Comparison of ENCODE assay signal across 15 cellular contexts in genomic region chr16:85969159-85969558, GRCh38.
A peak's percentile ranks its signal among the peaks of the same experiment; 100 is the strongest.
DNase-seq lines count a peak whose midpoint lies in the region; ATAC-seq and TF ChIP-seq lines count a peak whose summit lies in the region.
"Had no signal": no experiment of that assay in that cellular context is flagged by ENCODE, and none has a peak within 500 bp of the region (broad histone marks: within the 10 kb centered on the region; RNA-seq: fewer than 3 reads in every experiment).

No MANE protein-coding gene starts in this region.

- dilution Hi-C loops in IMR-90 (cut with HindIII; ENCODE audit: low sequenced_read_pairs, unreplicated experiment): no loop called here

- H3K18ac ChIP-seq in IMR-90 (ENCODE audit: low read depth, low read length): no peak overlapping the region

- BruUV-seq in IMR-90 (replicated peaks; lab: Mats Ljungman, UMichigan): no TSS peak

- peaks cover 2% of the 10 kb centered on the region for H3K36me3 Mint-ChIP-seq in activated CD4-positive, alpha-beta T cell treated with anti-CD3 and anti-CD28 coated beads, Interleukin-2, amount 10 ng/mL, durations not matched to agents 24 days and 14 days (ENCODE audit: low read depth)
- no peaks in the 10 kb centered on the region for H3K36me3 Mint-ChIP-seq in activated CD4-positive, alpha-beta T cell treated with anti-CD3 and anti-CD28 coated beads, Interleukin-2, amount 10 ng/mL, durations not matched to agents 7 days and 5 days (ENCODE audit: low read depth)
- H3K36me3 Mint-ChIP-seq in stimulated activated memory B cell treated with anti-CD40 and anti-IgM and Interleukin-4, amounts not matched to agents 10 μg/mL and 1 μg/mL and 100 μg/mL, for 72 hours: no peaks in the 10 kb centered on the region

- TF ChIP-seq POLR2A in IMR-90 (IDR thresholded peaks at IDR 0.05; ENCODE audit: low read depth, low read length): no peak

- H2AFZ ChIP-seq in IMR-90 (replicated peaks; ENCODE audit: low read length, poor library complexity): no peak overlapping the region

- no peak overlapping the region for H2BK120ac ChIP-seq in IMR-90 (ENCODE audit: low read depth, low read length)

- H3K27me3 Mint-ChIP-seq in activated CD4-positive, alpha-beta T cell treated with anti-CD3 and anti-CD28 coated beads, Interleukin-2, amount 10 ng/mL, durations not matched to agents 24 days and 14 days: no peaks in the 10 kb centered on the region
- no peaks in the 10 kb centered on the region for H3K27me3 Mint-ChIP-seq in activated CD4-positive, alpha-beta T cell treated with anti-CD3 and anti-CD28 coated beads, Interleukin-2, amount 10 ng/mL, durations not matched to agents 7 days and 5 days
- no peaks in the 10 kb centered on the region for H3K27me3 Mint-ChIP-seq in stimulated activated memory B cell treated with anti-CD40 and anti-IgM and Interleukin-4, amounts not matched to agents 10 μg/mL and 1 μg/mL and 100 μg/mL, for 72 hours

- no peak overlapping the region for H3K4ac ChIP-seq in IMR-90 (ENCODE audit: low read depth, low read length)

- no peak overlapping the region for H4K91ac ChIP-seq in IMR-90 (ENCODE audit: insufficient read depth, low read depth, low read length)

- H3K9me1 ChIP-seq in IMR-90 (ENCODE audit: insufficient read depth, low read length): 0 out of 2 replicates have a peak, but pooled peaks cover 2% of the 10 kb centered on the region

- TF ChIP-seq CTCF in IMR-90 (conservative IDR thresholded peaks at IDR 0.05; ENCODE audit: low read depth, low read length): no peak
- no peak for TF ChIP-seq CTCF in fibroblast of mammary gland (conservative IDR thresholded peaks at IDR 0.05; ENCODE audit: control insufficient read depth, insufficient read depth, low read depth, low read length)

- H3K4me1 Mint-ChIP-seq in activated CD4-positive, alpha-beta T cell treated with anti-CD3 and anti-CD28 coated beads, Interleukin-2, amount 10 ng/mL, durations not matched to agents 24 days and 14 days: peaks cover 25% of the 10 kb centered on the region
- peaks cover 7% of the 10 kb centered on the region for H3K4me1 Mint-ChIP-seq in activated CD4-positive, alpha-beta T cell treated with anti-CD3 and anti-CD28 coated beads, Interleukin-2, amount 10 ng/mL, durations not matched to agents 7 days and 5 days
- H3K4me1 Mint-ChIP-seq in stimulated activated memory B cell treated with anti-CD40 and anti-IgM and Interleukin-4, amounts not matched to agents 10 μg/mL and 1 μg/mL and 100 μg/mL, for 72 hours: peaks cover 65% of the 10 kb centered on the region

- intact Hi-C loops in activated CD4-positive, alpha-beta T cell treated with anti-CD3 and anti-CD28 coated beads, Interleukin-2, amount 10 ng/mL, durations not matched to agents 24 days and 14 days (cut with micrococcal nuclease): loop anchor here (1.0 kb wide), 2 partner anchors 19 to 33 kb away; no protein-coding TSS in a partner anchor
- intact Hi-C loops in IMR-90 (cut with micrococcal nuclease): no loop called here

- no peak overlapping the region for H3K4me3 ChIP-seq in IMR-90 (ENCODE audit: insufficient read depth, low read depth, low read length)
- no peak overlapping the region for H3K4me3 ChIP-seq in fibroblast of mammary gland (ENCODE audit: control insufficient read depth, low read depth, low read length)
- H3K4me3 ChIP-seq: heart left ventricle, lung, prostate gland, suprapubic skin had no signal

- H3K56ac ChIP-seq in IMR-90 (ENCODE audit: extremely low read depth, insufficient read depth, low read length): no peak overlapping the region

- peaks cover 4% of the 10 kb centered on the region for H3K9me3 Mint-ChIP-seq in activated CD4-positive, alpha-beta T cell treated with anti-CD3 and anti-CD28 coated beads, Interleukin-2, amount 10 ng/mL, durations not matched to agents 24 days and 14 days
- peaks cover 10% of the 10 kb centered on the region for H3K9me3 Mint-ChIP-seq in activated CD4-positive, alpha-beta T cell treated with anti-CD3 and anti-CD28 coated beads, Interleukin-2, amount 10 ng/mL, durations not matched to agents 7 days and 5 days
- H3K9me3 Mint-ChIP-seq in stimulated activated memory B cell treated with anti-CD40 and anti-IgM and Interleukin-4, amounts not matched to agents 10 μg/mL and 1 μg/mL and 100 μg/mL, for 72 hours: peaks cover 2% of the 10 kb centered on the region

- no peak overlapping the region for H3K23ac ChIP-seq in IMR-90 (ENCODE audit: low read depth, low read length)

- H3K27me3 ChIP-seq in IMR-90 (ENCODE audit: control insufficient read depth, insufficient read depth, low read length): peaks cover 39% of the 10 kb centered on the region

- H2AK9ac ChIP-seq in IMR-90 (replicated peaks; ENCODE audit: low read depth, low read length, poor library complexity): no peak overlapping the region

- H3K27ac ChIP-seq in IMR-90 (ENCODE audit: insufficient read depth, low read length): no peak overlapping the region
- H3K27ac ChIP-seq: heart left ventricle, prostate gland, suprapubic skin had no signal

- no peak overlapping the region for H3K9ac ChIP-seq in IMR-90 (ENCODE audit: low read depth, low read length)

- no peaks in the 10 kb centered on the region for H3K79me1 ChIP-seq in IMR-90 (ENCODE audit: low read depth in 1 of 2, low read length in 2 of 2)

- WGBS in IMR-90 (ENCODE audit: extremely low coverage in 2 of 2, insufficient read length in 1 of 2), 2 experiments: 0% methylated on average over 1 of the region's 2 CpGs; no CpG with 5 or more reads in 1 of the 2 experiments

- peak overlapping the region; percentile 73 for H3K27ac Mint-ChIP-seq in activated CD4-positive, alpha-beta T cell treated with anti-CD3 and anti-CD28 coated beads, Interleukin-2, amount 10 ng/mL, durations not matched to agents 24 days and 14 days
- no peak overlapping the region for H3K27ac Mint-ChIP-seq in activated CD4-positive, alpha-beta T cell treated with anti-CD3 and anti-CD28 coated beads, Interleukin-2, amount 10 ng/mL, durations not matched to agents 7 days and 5 days
- H3K27ac Mint-ChIP-seq in stimulated activated memory B cell treated with anti-CD40 and anti-IgM and Interleukin-4, amounts not matched to agents 10 μg/mL and 1 μg/mL and 100 μg/mL, for 72 hours: peak overlapping the region; percentile 81

- H3K36me3 ChIP-seq in IMR-90 (ENCODE audit: control insufficient read depth, insufficient read depth, low read length): no peaks in the 10 kb centered on the region
- H3K36me3 ChIP-seq: heart left ventricle, prostate gland, suprapubic skin had no signal

- no peak overlapping the region for H2AK5ac ChIP-seq in IMR-90 (ENCODE audit: low read depth, low read length)

- H3K14ac ChIP-seq in IMR-90 (replicated peaks; ENCODE audit: low read depth, low read length): no peak overlapping the region

- in situ Hi-C loops in IMR-90 (cut with MboI; ENCODE audit: low sequenced_read_pairs): no loop called here

- peaks cover 7% of the 10 kb centered on the region; the same call in 1 of the 2 replicates for H3K9me3 ChIP-seq in IMR-90 (ENCODE audit: control insufficient read depth, insufficient read depth, low read length)
- H3K9me3 ChIP-seq: heart left ventricle, prostate gland, suprapubic skin had no signal

- peak overlapping the region; percentile 38; the same call in 1 of the 2 replicates for H3K4me2 ChIP-seq in IMR-90 (ENCODE audit: low read depth, low read length)

- H2BK5ac ChIP-seq in IMR-90 (ENCODE audit: low read depth, low read length, poor library complexity, severe bottlenecking): no peak overlapping the region

- ATAC-seq in IMR-90 (ENCODE audit: low read depth): peak; percentile 49
- peak; percentile 54 for ATAC-seq in stimulated activated memory B cell treated with anti-CD40 and anti-IgM and Interleukin-4, amounts not matched to agents 10 μg/mL and 1 μg/mL and 100 μg/mL, for 72 hours
- ATAC-seq in HG03095 (IDR thresholded peaks at IDR 0.05; ENCODE audit: unreplicated experiment): no peak
- ATAC-seq: heart left ventricle had no signal

- no peak overlapping the region for H2BK15ac ChIP-seq in IMR-90 (ENCODE audit: low read depth, low read length)

- no peak for DNase-seq in activated CD4-positive, alpha-beta T cell treated with anti-CD3 and anti-CD28 coated beads, Interleukin-2, amount 10 ng/mL, durations not matched to agents 24 days and 14 days
- DNase-seq in activated CD4-positive, alpha-beta T cell treated with anti-CD3 and anti-CD28 coated beads, Interleukin-2, amount 10 ng/mL, durations not matched to agents 7 days and 5 days: no peak
- DNase-seq in IMR-90 (peak; percentile 47), fibroblast of mammary gland (ENCODE audit: low read depth) (peak; percentile 4), NCI-H748 (lab: John Stamatoyannopoulos, UW; ENCODE audit: unreplicated experiment) (no peak), SIG-M5 (lab: John Stamatoyannopoulos, UW) (no peak)
- DNase-seq: activated CD4-positive, alpha-beta T cell treated with anti-CD3 and anti-CD28 coated beads for 1 hour; activated naive CD4-positive, alpha-beta T cell treated with anti-CD3 and anti-CD28 coated beads, Interleukin-2, amount 50 U/mL, for 16 hours; SW 1271 had no signal

- no peak overlapping the region for H4K8ac ChIP-seq in IMR-90 (ENCODE audit: low read depth in 2 of 2, low read length in 2 of 2)

- H2BK20ac ChIP-seq in IMR-90 (ENCODE audit: low read depth, low read length): no peak overlapping the region

- POLR2A ChIA-PET in activated CD4-positive, alpha-beta T cell treated with anti-CD3 and anti-CD28 coated beads, Interleukin-2, amount 10 ng/mL, durations not matched to agents 7 days and 5 days (lab: Charles Lee): no interaction called here
- POLR2A ChIA-PET in IMR-90 (lab: Charles Lee; ENCODE audit: unreplicated experiment): no interaction called here

- TF ChIP-seq RAD21 in IMR-90 (IDR thresholded peaks at IDR 0.05; ENCODE audit: low read length): no peak

- peak overlapping the region; percentile 56 for H3K4me3 Mint-ChIP-seq in activated CD4-positive, alpha-beta T cell treated with anti-CD3 and anti-CD28 coated beads, Interleukin-2, amount 10 ng/mL, durations not matched to agents 24 days and 14 days
- no peak overlapping the region for H3K4me3 Mint-ChIP-seq in activated CD4-positive, alpha-beta T cell treated with anti-CD3 and anti-CD28 coated beads, Interleukin-2, amount 10 ng/mL, durations not matched to agents 7 days and 5 days
- peak overlapping the region; percentile 65 for H3K4me3 Mint-ChIP-seq in stimulated activated memory B cell treated with anti-CD40 and anti-IgM and Interleukin-4, amounts not matched to agents 10 μg/mL and 1 μg/mL and 100 μg/mL, for 72 hours

- no peaks in the 10 kb centered on the region for H4K20me1 ChIP-seq in IMR-90 (ENCODE audit: insufficient read depth, low read length)

- CTCF ChIA-PET in activated CD4-positive, alpha-beta T cell treated with anti-CD3 and anti-CD28 coated beads, Interleukin-2, amount 10 ng/mL, durations not matched to agents 7 days and 5 days (lab: Charles Lee): no interaction called here
- CTCF ChIA-PET in IMR-90 (lab: Yijun Ruan, JAX): no interaction called here

- H4K5ac ChIP-seq in IMR-90 (ENCODE audit: low read depth, low read length): no peak overlapping the region

- H3K4me1 ChIP-seq in IMR-90 (ENCODE audit: control insufficient read depth, insufficient read depth, low read length): peaks cover 6% of the 10 kb centered on the region; the same call in 1 of the 2 replicates
- H3K4me1 ChIP-seq: prostate gland, suprapubic skin had no signal

TF ChIP-seq in IMR-90, 13 proteins besides CTCF, POLR2A, EP300 and RAD21 (continues in another document):
- TF ChIP-seq FOS (IDR thresholded peaks at IDR 0.05; ENCODE audit: low read depth, low read length): no peak
- no peak for TF ChIP-seq CEBPB (IDR thresholded peaks at IDR 0.05; ENCODE audit: low read depth, low read length)
- TF ChIP-seq MAFK (IDR thresholded peaks at IDR 0.05; ENCODE audit: low read depth, low read length): no peak

Comparison
In these comparisons a context has a peak if more than half of its experiments do, and no peak if none do; other contexts are left out.
1. DNase-seq: peak in IMR-90 (single experiment) and fibroblast of mammary gland (single experiment); none in activated CD4-positive, alpha-beta T cell treated with anti-CD3 and anti-CD28 coated beads, Interleukin-2, amount 10 ng/mL, durations not matched to agents 24 days and 14 days (single experiment), activated CD4-positive, alpha-beta T cell treated with anti-CD3 and anti-CD28 coated beads, Interleukin-2, amount 10 ng/mL, durations not matched to agents 7 days and 5 days (single experiment), NCI-H748 (single experiment) and SIG-M5 (single experiment).